8 cellular contexts compared by ENCODE assay signal in genomic region chr17:80261895-80262279, GRCh38. TPM values are rescaled to one million over a fixed set of nuclear protein-coding genes. Genes with fewer than 3 reads are reported as not detected.
DNase-seq lines count a peak whose midpoint lies in the region; ATAC-seq, FAIRE-seq and TF ChIP-seq lines count a peak whose summit lies in the region.

No MANE protein-coding gene starts in this region.

- peak overlapping the region; percentile 93 to 100 (median 98) for H3K27ac ChIP-seq in heart left ventricle

- WGBS in heart left ventricle, 4 donors, result 49 to 68% (median 58%) methylated on average over 8 of the region's 8 CpGs

- H3K36me3 Mint-ChIP-seq in brain, result peaks cover 5% of the 10 kb centered on the region
- H3K36me3 Mint-ChIP-seq in memory B cell, result peaks cover 2% of the 10 kb centered on the region
- peaks cover 4% of the 10 kb centered on the region for H3K36me3 Mint-ChIP-seq in type B pancreatic cell

- FAIRE-seq in H54 (lab: Jason Lieb, UNC), result no peak

- ATAC-seq in heart left ventricle (no peak), Right ventricle myocardium superior (ENCODE audit: poor library complexity) (no peak), memory B cell (ENCODE audit: low read depth) (no peak)

- H3K9me3 ChIP-seq in heart left ventricle, result no peaks in the 10 kb centered on the region

- H3K4me1 ChIP-seq in heart left ventricle, result peaks cover 6 to 64% (median 32%) of the 10 kb centered on the region in 12 donors

- H3K9me3 Mint-ChIP-seq in brain, result peaks cover 0 to 3% (median 0%) of the 10 kb centered on the region in 5 experiments
- H3K9me3 Mint-ChIP-seq in memory B cell, result no peaks in the 10 kb centered on the region
- no peaks in the 10 kb centered on the region for H3K9me3 Mint-ChIP-seq in type B pancreatic cell

- H3K27me3 Mint-ChIP-seq in brain, result no peaks in the 10 kb centered on the region
- no peaks in the 10 kb centered on the region for H3K27me3 Mint-ChIP-seq in memory B cell
- no peaks in the 10 kb centered on the region for H3K27me3 Mint-ChIP-seq in type B pancreatic cell

- TF ChIP-seq POLR2A in heart left ventricle (IDR thresholded peaks at IDR 0.05) (no peak), H54 (IDR thresholded peaks at IDR 0.05; ENCODE audit: low read depth, low read length) (no peak)

- DNase-seq in heart left ventricle (no peak), Right ventricle myocardium superior (no peak), memory B cell (ENCODE audit: low spot score in 2 of 2) (no peak), type B pancreatic cell (ENCODE audit: extremely low spot score, unreplicated experiment) (no peak), iPS-NIHi7 (ENCODE audit: extremely low spot score) (no peak), H54 (ENCODE audit: insufficient read length, low spot score) (no peak), kidney tubule cell (ENCODE audit: low spot score) (no peak)

- H3K36me3 ChIP-seq in heart left ventricle, result peaks cover 0 to 29% (median 10%) of the 10 kb centered on the region in 9 donors

- H3K4me3 ChIP-seq in heart left ventricle, result peak overlapping the region; percentile 75 to 99 (median 94)

- H3K4me3 Mint-ChIP-seq in brain, result peak overlapping the region; percentile 84 to 92 (median 90)
- peak overlapping the region; percentile 82 for H3K4me3 Mint-ChIP-seq in memory B cell
- H3K4me3 Mint-ChIP-seq in type B pancreatic cell, result peak overlapping the region; percentile 95

- H3K27ac Mint-ChIP-seq in brain, result peak overlapping the region; percentile 89 to 97 (median 91)
- H3K27ac Mint-ChIP-seq in memory B cell, result peak overlapping the region; percentile 91
- peak overlapping the region; percentile 94 for H3K27ac Mint-ChIP-seq in type B pancreatic cell

- H3K27me3 ChIP-seq in heart left ventricle, result no peaks in the 10 kb centered on the region

- intact Hi-C loops in heart left ventricle (cut with DNase I) (loop anchor here in 8 of 10 donors (2.0 to 10.0 kb wide), 5 partner anchors 40 to 160 kb away; partner anchors contain the start of genes EIF4A3 (in 7 of the 8), GAA (in 2 of the 8), SGSH (in 1 of the 8) and SLC26A11 (in 1 of the 8)), Right ventricle myocardium superior (cut with DNase I) (no loop called here)

- TF ChIP-seq CTCF in heart left ventricle (IDR thresholded peaks at IDR 0.05) (no peak), brain (conservative IDR thresholded peaks at IDR 0.05) (no peak), type B pancreatic cell (conservative IDR thresholded peaks at IDR 0.05) (no peak)

- H3K4me1 Mint-ChIP-seq in brain (peaks cover 46% of the 10 kb centered on the region), memory B cell (peaks cover 38% of the 10 kb centered on the region), type B pancreatic cell (ENCODE audit: unreplicated experiment) (peaks cover 11% of the 10 kb centered on the region)

RNA-seq across cellular contexts. Expression of gene RNF213, which starts 1.2 kb away (rescaled TPM):
- total RNA-seq in heart left ventricle, result 100 to 1,000 TPM in 1 of 9 donors, 10 to 100 TPM in 8; 24.2 to 167 (median 32.7) TPM
- polyA plus RNA-seq in heart left ventricle, result 10 to 100 TPM; 23.1 to 31.4 TPM
- total RNA-seq in Right ventricle myocardium superior, result 29.9 TPM
- 23.1 TPM for polyA plus RNA-seq in brain (ENCODE audit: insufficient read depth, low read depth, low replicate concordance)
- 47.3 and 57.0 TPM in 2 replicates for total RNA-seq in type B pancreatic cell (ENCODE audit: low replicate concordance)

RNA-seq across cellular contexts. Expression of gene SLC26A11, which starts 41.7 kb away (rescaled TPM):
- total RNA-seq in heart left ventricle, result 10 to 100 TPM in 2 of 9 donors, 1 to 10 TPM in 7; 2.4 to 13.0 (median 4.6) TPM
- polyA plus RNA-seq in heart left ventricle, result 1 to 10 TPM; 2.7 to 3.4 TPM
- 5.1 TPM for total RNA-seq in Right ventricle myocardium superior
- 24.5 TPM for polyA plus RNA-seq in brain (ENCODE audit: insufficient read depth, low read depth, low replicate concordance)
- 23.6 and 26.4 TPM in 2 replicates for total RNA-seq in type B pancreatic cell (ENCODE audit: low replicate concordance)

RNA-seq across cellular contexts. Expression of gene SGSH, which starts 41.8 kb away (rescaled TPM):
- total RNA-seq in heart left ventricle (10 to 100 TPM in 8 of 9 donors, 1 to 10 TPM in 1; 6.4 to 27.0 (median 14.9) TPM), Right ventricle myocardium superior (13.4 TPM), type B pancreatic cell (ENCODE audit: low replicate concordance) (40.5 and 45.4 TPM in 2 replicates)
- polyA plus RNA-seq in heart left ventricle (10 to 100 TPM; 11.9 to 12.8 TPM), brain (ENCODE audit: insufficient read depth, low read depth, low replicate concordance) (12.6 TPM)
